12 cellular contexts compared by ENCODE assay signal in genomic region chr7:47577351-47577919, GRCh38. TPM values are rescaled to one million over a fixed set of nuclear protein-coding genes. Genes with fewer than 3 reads are reported as not detected.
DNase-seq lines count a peak whose midpoint lies in the region; ATAC-seq, FAIRE-seq and TF ChIP-seq lines count a peak whose summit lies in the region.
"Had no signal": no experiment of that assay in that cellular context is flagged by ENCODE, and none has a peak within 500 bp of the region (broad histone marks: within the 10 kb centered on the region; RNA-seq: fewer than 3 reads in every experiment).

No MANE protein-coding gene starts in this region.

- peak overlapping the region; percentile 70 for H4K5ac ChIP-seq in IMR-90 (ENCODE audit: low read depth, low read length)

- in situ Hi-C loops in IMR-90 (cut with MboI; ENCODE audit: low sequenced_read_pairs) = no loop called here

- no peak overlapping the region for H3K27ac Mint-ChIP-seq in astrocyte (ENCODE audit: unreplicated experiment)
- no peak overlapping the region for H3K27ac Mint-ChIP-seq in neural progenitor cell
- H3K27ac Mint-ChIP-seq: activated naive CD8-positive, alpha-beta T cell had no signal

- TF ChIP-seq CTCF in IMR-90 (conservative IDR thresholded peaks at IDR 0.05; ENCODE audit: low read depth, low read length) = no peak
- TF ChIP-seq CTCF in astrocyte (IDR thresholded peaks at IDR 0.05; ENCODE audit: insufficient read depth, low read depth, low read length) = no peak
- TF ChIP-seq CTCF in lower lobe of right lung (IDR thresholded peaks at IDR 0.05) = no peak
- TF ChIP-seq CTCF in neural progenitor cell (IDR thresholded peaks at IDR 0.05) = no peak

- H2BK120ac ChIP-seq in IMR-90 (ENCODE audit: low read depth, low read length) = peak overlapping the region; percentile 92

- TF ChIP-seq RAD21 in IMR-90 (IDR thresholded peaks at IDR 0.05; ENCODE audit: low read length) = no peak

- peak overlapping the region; percentile 68 for H2BK5ac ChIP-seq in IMR-90 (ENCODE audit: low read depth, low read length, poor library complexity, severe bottlenecking)

- H3K23ac ChIP-seq in IMR-90 (ENCODE audit: low read depth, low read length) = peak overlapping the region; percentile 87

- DNase-seq in IMR-90 (no peak), astrocyte (ENCODE audit: low read depth) (no peak), lower lobe of right lung (no peak), HK-2 (ENCODE audit: unreplicated experiment) (no peak), neural progenitor cell (ENCODE audit: low spot score) (no peak)
- DNase-seq: DMS79 treated with DMSO at 0.1 percent for 48 hours, mesendoderm, NCI-H524 treated with DMSO at 0.1 percent for 48 hours had no signal

- intact Hi-C loops in IMR-90 (cut with micrococcal nuclease) = loop anchor here (10.0 kb wide), 1 partner anchor 313 kb away; no protein-coding TSS in a partner anchor
- intact Hi-C loops in lower lobe of right lung (cut with DNase I) = no loop called here

- dilution Hi-C loops in IMR-90 (cut with HindIII; ENCODE audit: low sequenced_read_pairs, unreplicated experiment) = no loop called here

- no peaks in the 10 kb centered on the region for H3K27me3 ChIP-seq in IMR-90 (ENCODE audit: control insufficient read depth, insufficient read depth, low read length)
- H3K27me3 ChIP-seq in astrocyte (ENCODE audit: insufficient read depth, low read length) = no peaks in the 10 kb centered on the region
- H3K27me3 ChIP-seq in lower lobe of right lung (ENCODE audit: low read depth) = no peaks in the 10 kb centered on the region
- H3K27me3 ChIP-seq in stomach smooth muscle (ENCODE audit: control insufficient read depth in 1 of 2, insufficient read depth in 2 of 2, low read length in 2 of 2) = no peaks in the 10 kb centered on the region
- peaks cover 13% of the 10 kb centered on the region for H3K27me3 ChIP-seq in neural progenitor cell

- peaks cover 6% of the 10 kb centered on the region for H3K36me3 Mint-ChIP-seq in astrocyte (ENCODE audit: low read depth, unreplicated experiment)
- H3K36me3 Mint-ChIP-seq in neural progenitor cell = peaks cover 4% of the 10 kb centered on the region
- H3K36me3 Mint-ChIP-seq: activated naive CD8-positive, alpha-beta T cell had no signal

- H3K4me1 Mint-ChIP-seq in astrocyte (ENCODE audit: low read depth, unreplicated experiment) (peaks cover 31% of the 10 kb centered on the region), neural progenitor cell (peaks cover 36% of the 10 kb centered on the region)

- H3K4me3 ChIP-seq in IMR-90 (ENCODE audit: insufficient read depth, low read depth, low read length) = no peak overlapping the region
- no peak overlapping the region for H3K4me3 ChIP-seq in astrocyte (ENCODE audit: insufficient read depth, low read depth, low read length)
- H3K4me3 ChIP-seq in lower lobe of right lung = peak overlapping the region; percentile 30
- H3K4me3 ChIP-seq in stomach smooth muscle (ENCODE audit: low read length in 2 of 2) = peak overlapping the region; percentile 58 to 74
- H3K4me3 ChIP-seq in neural progenitor cell = no peak overlapping the region

- peak overlapping the region; percentile 90 for H3K18ac ChIP-seq in IMR-90 (ENCODE audit: low read depth, low read length)

- H2BK20ac ChIP-seq in IMR-90 (ENCODE audit: low read depth, low read length) = peak overlapping the region; percentile 73

- H3K9me3 ChIP-seq in IMR-90 (ENCODE audit: control insufficient read depth, insufficient read depth, low read length) (no peaks in the 10 kb centered on the region), astrocyte (ENCODE audit: insufficient read depth, low read depth, low read length) (no peaks in the 10 kb centered on the region), lower lobe of right lung (no peaks in the 10 kb centered on the region), stomach smooth muscle (ENCODE audit: control insufficient read depth in 2 of 2, low read length in 2 of 2) (no peaks in the 10 kb centered on the region), neural progenitor cell (ENCODE audit: low read depth) (no peaks in the 10 kb centered on the region)

- peaks cover 77% of the 10 kb centered on the region for H3K79me2 ChIP-seq in astrocyte (ENCODE audit: insufficient read depth, low read length)
- H3K79me2 ChIP-seq in neural progenitor cell (ENCODE audit: low read depth) = peaks cover 18% of the 10 kb centered on the region

- 53% methylated on average over 5 of the region's 14 CpGs; no CpG with 5 or more reads in 1 of the 2 experiments for WGBS in IMR-90 (ENCODE audit: extremely low coverage in 2 of 2, insufficient read length in 1 of 2), 2 experiments

- H3K27ac ChIP-seq in IMR-90 (ENCODE audit: insufficient read depth, low read length) = peak overlapping the region; percentile 91
- peak overlapping the region; percentile 24 for H3K27ac ChIP-seq in astrocyte (ENCODE audit: low read depth, low read length)
- peak overlapping the region; percentile 77 for H3K27ac ChIP-seq in lower lobe of right lung
- H3K27ac ChIP-seq in stomach smooth muscle (ENCODE audit: low read length) = peak overlapping the region; percentile 91
- H3K27ac ChIP-seq in neural progenitor cell = no peak overlapping the region

- H3K56ac ChIP-seq in IMR-90 (ENCODE audit: extremely low read depth, insufficient read depth, low read length) = peak overlapping the region; percentile 59; the same call in 1 of the 2 replicates

- H4K8ac ChIP-seq in IMR-90 (ENCODE audit: low read depth in 2 of 2, low read length in 2 of 2) = peak overlapping the region; percentile 66 to 98; a peak in 3 of 4 replicates

- CTCF ChIA-PET in IMR-90 (lab: Yijun Ruan, JAX) = no interaction called here

- POLR2A ChIA-PET in IMR-90 (lab: Charles Lee; ENCODE audit: unreplicated experiment) = interaction anchor here (0.8 kb wide), 1 partner anchor 33 kb away, joined by 3 read pairs; no protein-coding TSS in a partner anchor

- peaks cover 25 to 78% of the 10 kb centered on the region in 2 experiments for H3K79me1 ChIP-seq in IMR-90 (ENCODE audit: low read depth in 1 of 2, low read length in 2 of 2)

- H4K91ac ChIP-seq in IMR-90 (ENCODE audit: insufficient read depth, low read depth, low read length) = peak overlapping the region; percentile 92

- H2AK9ac ChIP-seq in IMR-90 (replicated peaks; ENCODE audit: low read depth, low read length, poor library complexity) = no peak overlapping the region

- peak overlapping the region; percentile 89; the same call in 2 of the 3 replicates for H2BK15ac ChIP-seq in IMR-90 (ENCODE audit: low read depth, low read length)

- TF ChIP-seq POLR2A in IMR-90 (IDR thresholded peaks at IDR 0.05; ENCODE audit: low read depth, low read length) = 0 out of 2 replicates have a peak, but pooled peaks have one; percentile 5

- H3K14ac ChIP-seq in IMR-90 (replicated peaks; ENCODE audit: low read depth, low read length) = peak overlapping the region; percentile 74

- peaks cover 9% of the 10 kb centered on the region; the same call in 1 of the 2 replicates for H4K20me1 ChIP-seq in IMR-90 (ENCODE audit: insufficient read depth, low read length)
- H4K20me1 ChIP-seq in astrocyte (ENCODE audit: insufficient read depth, low read length) = no peaks in the 10 kb centered on the region
- peaks cover 7% of the 10 kb centered on the region for H4K20me1 ChIP-seq in neural progenitor cell (ENCODE audit: low read depth)

- H3K4me1 ChIP-seq in IMR-90 (ENCODE audit: control insufficient read depth, insufficient read depth, low read length) (peaks cover 49% of the 10 kb centered on the region), astrocyte (ENCODE audit: insufficient read depth, low read length) (peaks cover 54% of the 10 kb centered on the region), lower lobe of right lung (peaks cover 88% of the 10 kb centered on the region), stomach smooth muscle (ENCODE audit: control insufficient read depth, insufficient read depth, low read length) (peaks cover 70% of the 10 kb centered on the region), neural progenitor cell (peaks cover 15% of the 10 kb centered on the region)

- peaks cover under 1% of the 10 kb centered on the region for H3K9me3 Mint-ChIP-seq in astrocyte (ENCODE audit: unreplicated experiment)
- H3K9me3 Mint-ChIP-seq in neural progenitor cell = no peaks in the 10 kb centered on the region

- H3K4me2 ChIP-seq in IMR-90 (ENCODE audit: low read depth, low read length) (peak overlapping the region; percentile 85), astrocyte (ENCODE audit: low read length) (peak overlapping the region; percentile 40), neural progenitor cell (no peak overlapping the region)

- peak overlapping the region; percentile 90 for H3K4ac ChIP-seq in IMR-90 (ENCODE audit: low read depth, low read length)

- peak overlapping the region; percentile 79 for H3K9ac ChIP-seq in IMR-90 (ENCODE audit: low read depth, low read length)
- H3K9ac ChIP-seq in astrocyte (ENCODE audit: low read length) = no peak overlapping the region
- H3K9ac ChIP-seq in stomach smooth muscle (ENCODE audit: low read length in 2 of 2) = peak overlapping the region; percentile 36 to 60
- no peak overlapping the region for H3K9ac ChIP-seq in neural progenitor cell

- BruUV-seq in IMR-90 (replicated peaks; lab: Mats Ljungman, UMichigan) = no TSS peak

- H3K27me3 Mint-ChIP-seq in astrocyte (ENCODE audit: low read depth, unreplicated experiment) (no peaks in the 10 kb centered on the region), neural progenitor cell (ENCODE audit: insufficient read depth, low read depth) (peaks cover 1% of the 10 kb centered on the region)

- H2AFZ ChIP-seq in IMR-90 (replicated peaks; ENCODE audit: low read length, poor library complexity) = no peak overlapping the region
- H2AFZ ChIP-seq in astrocyte (ENCODE audit: low read depth, low read length) = no peak overlapping the region
- no peak overlapping the region for H2AFZ ChIP-seq in neural progenitor cell (replicated peaks)

- peak overlapping the region; percentile 94 for H2AK5ac ChIP-seq in IMR-90 (ENCODE audit: low read depth, low read length)

- no peaks in the 10 kb centered on the region for H3F3A ChIP-seq in neural progenitor cell (ENCODE audit: low read depth)

- H3K36me3 ChIP-seq in IMR-90 (ENCODE audit: control insufficient read depth, insufficient read depth, low read length) (peaks cover 6% of the 10 kb centered on the region), astrocyte (ENCODE audit: insufficient read depth, low read length) (no peaks in the 10 kb centered on the region), lower lobe of right lung (no peaks in the 10 kb centered on the region), stomach smooth muscle (ENCODE audit: control insufficient read depth in 2 of 2, insufficient read depth in 2 of 2, low read length in 2 of 2) (no peaks in the 10 kb centered on the region), neural progenitor cell (no peaks in the 10 kb centered on the region)

- no peak for FAIRE-seq in astrocyte (lab: Jason Lieb, UNC)

- H3K4me3 Mint-ChIP-seq in astrocyte (ENCODE audit: unreplicated experiment) (no peak overlapping the region), neural progenitor cell (no peak overlapping the region)
- H3K4me3 Mint-ChIP-seq: activated naive CD8-positive, alpha-beta T cell had no signal

- ATAC-seq in IMR-90 (ENCODE audit: low read depth) (no peak), lower lobe of right lung (no peak), GM21423 (IDR thresholded peaks at IDR 0.05; ENCODE audit: unreplicated experiment) (no peak), GM19023 (IDR thresholded peaks at IDR 0.05; ENCODE audit: unreplicated experiment) (no peak)

- H3K9me1 ChIP-seq in IMR-90 (ENCODE audit: insufficient read depth, low read length) = peaks cover 36% of the 10 kb centered on the region

RNA-seq across cellular contexts. Expression of gene TNS3, which starts 4.5 kb away (rescaled TPM):
- total RNA-seq in IMR-90 (2012; rRNA removed) (58.9 and 64.3 TPM in 2 replicates), astrocyte (92.9 and 105 TPM in 2 replicates), lower lobe of right lung (174 TPM), neural progenitor cell (ENCODE audit: low replicate concordance) (15.0 and 21.8 TPM in 2 replicates)
- polyA plus RNA-seq in IMR-90 (2012; rRNA removed) = 75.6 and 79.2 TPM in 2 replicates
- polyA plus RNA-seq in IMR-90 (2012; cell fraction: cytosol; rRNA removed) = 45.5 and 62.9 TPM in 2 replicates
- 103 and 160 TPM in 2 replicates for polyA plus RNA-seq in IMR-90 (2012; cell fraction: nucleus; rRNA removed; ENCODE audit: low replicate concordance)

Comparison
In these comparisons a context has a peak if more than half of its experiments do, and no peak if none do; other contexts are left out.
1. H3K4me3 ChIP-seq: peak in lower lobe of right lung (single experiment) and stomach smooth muscle (2 of 2); none in IMR-90 (single experiment), astrocyte (single experiment) and neural progenitor cell (single experiment).
2. H3K9ac ChIP-seq: peak in IMR-90 (single experiment) and stomach smooth muscle (2 of 2); none in astrocyte (single experiment) and neural progenitor cell (single experiment).